ENCODE assay signal across 10 cellular contexts in genomic region chr16:83200005-83200779, GRCh38.
DNase-seq lines count a peak whose midpoint lies in the region; ATAC-seq and TF ChIP-seq lines count a peak whose summit lies in the region.
"Had no signal": no experiment of that assay in that cellular context is flagged by ENCODE, and none has a peak within 500 bp of the region (broad histone marks: within the 10 kb centered on the region; RNA-seq: fewer than 3 reads in every experiment).

No MANE protein-coding gene starts in this region.

- H3K9me2 ChIP-seq in neural cell (ENCODE audit: insufficient read depth, low read length): no peaks in the 10 kb centered on the region

- H3K4me3 ChIP-seq in neural cell (ENCODE audit: low read length): no peak overlapping the region
- no peak overlapping the region for H3K4me3 ChIP-seq in BE2C (ENCODE audit: low read depth, low read length)
- H3K4me3 ChIP-seq: upper lobe of left lung had no signal

- no peak overlapping the region for H3K4me2 ChIP-seq in neural cell (ENCODE audit: low read length)

- no peak overlapping the region for H2AFZ ChIP-seq in neural cell (ENCODE audit: low read depth, low read length)

- DNase-seq in ELF-1 (ENCODE audit: low read depth, low spot score) (peak; percentile 36), NCI-H1092 (lab: John Stamatoyannopoulos, UW) (peak; percentile 23), cerebellum (ENCODE audit: low spot score) (peak; percentile 76), GM13976 (ENCODE audit: low spot score) (no peak), NCI-H2227 (lab: John Stamatoyannopoulos, UW; ENCODE audit: unreplicated experiment) (no peak), BE2C (no peak)
- DNase-seq: stimulated activated CD4-positive, alpha-beta T cell treated with anti-CD3 and anti-CD28 coated beads, Interleukin-1b, Interleukin-23, amount 100 ng/mL, for 48 hours; upper lobe of left lung had no signal

- no peak for TF ChIP-seq EP300 in neural cell (conservative IDR thresholded peaks at IDR 0.05; ENCODE audit: poor library complexity, severe bottlenecking)

- in situ Hi-C loops in GM13976 (cut with MboI; ENCODE audit: low sequenced_read_pairs, unreplicated experiment): loop anchor here (25.0 kb wide), 1 partner anchor 563 kb away; the partner anchor contains the start of gene CDH13

- H3K9me3 ChIP-seq in neural cell (ENCODE audit: low read length) (no peaks in the 10 kb centered on the region), BE2C (no peaks in the 10 kb centered on the region)
- H3K9me3 ChIP-seq: upper lobe of left lung had no signal

- TF ChIP-seq CTCF in neural cell (IDR thresholded peaks at IDR 0.05; ENCODE audit: poor library complexity, severe bottlenecking) (peak; percentile 10), GM13976 (IDR thresholded peaks at IDR 0.05; ENCODE audit: borderline replicate concordance, control extremely low read depth, extremely low read depth, insufficient read depth, missing control alignments) (no peak), BE2C (IDR thresholded peaks at IDR 0.05; ENCODE audit: low read depth, low read length) (no peak)

- no peak overlapping the region for H3K27ac ChIP-seq in neural cell (ENCODE audit: low read length)
- H3K27ac ChIP-seq: upper lobe of left lung had no signal

- no peaks in the 10 kb centered on the region for H3K79me2 ChIP-seq in neural cell (replicated peaks; ENCODE audit: insufficient read depth, low read length)

- TF ChIP-seq RAD21 in neural cell (conservative IDR thresholded peaks at IDR 0.05): peak; percentile 25

- H3K4me1 ChIP-seq in BE2C: no peaks in the 10 kb centered on the region
- H3K4me1 ChIP-seq: upper lobe of left lung had no signal

- no peaks in the 10 kb centered on the region for H3F3A ChIP-seq in neural cell (ENCODE audit: insufficient read depth, low read length, poor library complexity, severe bottlenecking)

- H3K36me3 ChIP-seq in neural cell (ENCODE audit: insufficient read depth, low read length) (no peaks in the 10 kb centered on the region), BE2C (no peaks in the 10 kb centered on the region)
- H3K36me3 ChIP-seq: upper lobe of left lung had no signal

- H4K20me1 ChIP-seq in neural cell (ENCODE audit: insufficient read depth): no peaks in the 10 kb centered on the region

- ATAC-seq in GM19395 (IDR thresholded peaks at IDR 0.05; ENCODE audit: unreplicated experiment): no peak

- H3K9ac ChIP-seq in neural cell (ENCODE audit: low read length): no peak overlapping the region

- H3K27me3 ChIP-seq in neural cell (ENCODE audit: insufficient read depth, low read depth, low read length) (no peaks in the 10 kb centered on the region), BE2C (no peaks in the 10 kb centered on the region)
- H3K27me3 ChIP-seq: upper lobe of left lung had no signal

TF ChIP-seq in neural cell, 6 proteins besides CTCF, POLR2A, EP300 and RAD21:
- TF ChIP-seq MXI1 (conservative IDR thresholded peaks at IDR 0.05; ENCODE audit: poor library complexity, severe bottlenecking) (no peak), EZH2 (IDR thresholded peaks at IDR 0.05; ENCODE audit: borderline replicate concordance, insufficient read depth, low read length, poor library complexity, severe bottlenecking) (no peak), POLR2AphosphoS5 (IDR thresholded peaks at IDR 0.05) (no peak), SMC3 (conservative IDR thresholded peaks at IDR 0.05; ENCODE audit: poor library complexity) (no peak), REST (IDR thresholded peaks at IDR 0.05; ENCODE audit: borderline replicate concordance) (no peak), TAF1 (IDR thresholded peaks at IDR 0.05; ENCODE audit: low read depth) (no peak)

Comparison
In these comparisons a context has a peak if more than half of its experiments do, and no peak if none do; other contexts are left out.
1. DNase-seq: peak in ELF-1 (single experiment), NCI-H1092 (single experiment) and cerebellum (single experiment); none in GM13976 (single experiment), NCI-H2227 (single experiment) and BE2C (single experiment).